ENCODE assay signal across 8 cellular contexts in the genomic region with DNA sequence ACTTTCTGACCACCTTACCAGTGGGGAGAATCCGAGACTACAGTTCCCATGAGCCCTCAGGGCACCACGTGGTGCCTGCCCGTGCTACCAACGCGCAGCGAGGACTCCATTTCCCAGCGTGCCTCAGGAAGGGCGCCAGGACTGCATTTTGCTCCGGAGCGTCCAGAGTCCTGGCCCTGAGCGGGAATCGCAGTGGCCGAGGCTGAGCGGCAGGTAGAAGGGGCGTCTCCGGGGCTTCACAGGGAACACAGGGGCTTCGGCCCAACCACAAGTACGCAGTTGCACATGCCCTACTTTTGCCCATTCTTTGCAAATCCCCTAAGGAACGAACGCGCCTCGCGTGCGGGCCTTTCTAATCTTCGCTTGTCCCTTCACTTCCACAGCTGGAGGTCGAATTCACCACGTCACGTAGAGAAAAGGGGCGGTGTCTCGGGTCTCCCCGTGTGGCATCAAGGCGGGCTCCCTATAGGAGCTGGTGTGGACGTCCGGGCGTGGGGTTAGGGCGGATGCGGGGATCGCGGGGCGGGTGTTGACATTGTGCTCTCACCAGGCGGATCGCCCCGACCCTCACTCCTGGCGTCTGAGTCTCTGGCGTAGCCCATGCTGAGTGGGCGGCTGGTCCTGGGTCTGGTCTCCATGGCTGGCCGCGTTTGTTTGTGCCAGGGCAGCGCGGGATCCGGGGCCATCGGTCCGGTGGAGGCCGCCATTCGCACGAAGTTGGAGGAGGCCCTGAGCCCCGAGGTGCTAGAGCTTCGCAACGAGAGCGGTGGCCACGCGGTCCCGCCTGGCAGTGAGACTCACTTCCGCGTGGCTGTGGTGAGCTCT. TPM values are rescaled to one million over a fixed set of nuclear protein-coding genes. Genes with fewer than 3 reads are reported as not detected.
DNase-seq lines count a peak whose midpoint lies in the region; ATAC-seq and TF ChIP-seq lines count a peak whose summit lies in the region.

A gene with protein sequence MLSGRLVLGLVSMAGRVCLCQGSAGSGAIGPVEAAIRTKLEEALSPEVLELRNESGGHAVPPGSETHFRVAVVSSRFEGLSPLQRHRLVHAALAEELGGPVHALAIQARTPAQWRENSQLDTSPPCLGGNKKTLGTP (plus strand): TSS at position 109 of the 825 bp plus-strand sequence. CDS start 492 bp downstream, at position 601.

- peak within 1 kb of the TSS; percentile 83 to 90 (median 88) for H3K4me3 Mint-ChIP-seq in nephron
- H3K4me3 Mint-ChIP-seq in stimulated activated naive CD8-positive, alpha-beta T cell treated with anti-CD3 and anti-CD28 coated beads, Interleukin-15, Interleukin-2, amounts not matched to agents 100 ng/mL and 50 ng/mL, for 24 hours = peak within 1 kb of the TSS; percentile 89

- no peaks in the 10 kb centered on the region for H3K27me3 Mint-ChIP-seq in nephron (ENCODE audit: low read depth)
- no peaks in the 10 kb centered on the region for H3K27me3 Mint-ChIP-seq in stimulated activated naive CD8-positive, alpha-beta T cell treated with anti-CD3 and anti-CD28 coated beads, Interleukin-15, Interleukin-2, amounts not matched to agents 100 ng/mL and 50 ng/mL, for 24 hours

- peak within 1 kb of the TSS; percentile 83 to 94 (median 93) for H3K27ac Mint-ChIP-seq in nephron
- H3K27ac Mint-ChIP-seq in stimulated activated naive CD8-positive, alpha-beta T cell treated with anti-CD3 and anti-CD28 coated beads, Interleukin-15, Interleukin-2, amounts not matched to agents 100 ng/mL and 50 ng/mL, for 24 hours = peak within 1 kb of the TSS; percentile 90

- DNase-seq in DMS53 treated with DMSO at 0.1 percent for 48 hours (lab: John Stamatoyannopoulos, UW; ENCODE audit: unreplicated experiment) (peak; percentile 89), LNCaP clone FGC (ENCODE audit: low read depth) (peak; percentile 78), SHP77 (lab: John Stamatoyannopoulos, UW) (peak; percentile 99 to 100), activated gamma-delta T cell (lab: John Stamatoyannopoulos, UW) (peak; percentile 49), fibroblast of the aortic adventitia (ENCODE audit: low read depth) (peak; percentile 88)

- ATAC-seq in GM21825 (IDR thresholded peaks at IDR 0.05; ENCODE audit: unreplicated experiment) = peak; percentile 94

- no peak for TF ChIP-seq CTCF in LNCaP clone FGC (IDR thresholded peaks at IDR 0.05; ENCODE audit: control insufficient read depth, extremely low read depth, insufficient read depth)
- TF ChIP-seq CTCF in fibroblast of the aortic adventitia (IDR thresholded peaks at IDR 0.05; ENCODE audit: insufficient read depth, low read length) = no peak
- TF ChIP-seq CTCF in nephron (IDR thresholded peaks at IDR 0.05; ENCODE audit: unreplicated experiment in 3 of 3) = no peak

- peaks cover 11% of the 10 kb centered on the region for H3K36me3 Mint-ChIP-seq in nephron (ENCODE audit: low read depth)
- H3K36me3 Mint-ChIP-seq in stimulated activated naive CD8-positive, alpha-beta T cell treated with anti-CD3 and anti-CD28 coated beads, Interleukin-15, Interleukin-2, amounts not matched to agents 100 ng/mL and 50 ng/mL, for 24 hours (ENCODE audit: low read depth) = peaks cover 12% of the 10 kb centered on the region

- H3K4me3 ChIP-seq in LNCaP clone FGC (ENCODE audit: low read depth, low read length) (peak within 1 kb of the TSS; percentile 59), fibroblast of the aortic adventitia (ENCODE audit: low read depth, low read length) (peak within 1 kb of the TSS; percentile 74)

- H3K9me3 Mint-ChIP-seq in nephron = peaks cover 3% of the 10 kb centered on the region
- H3K9me3 Mint-ChIP-seq in stimulated activated naive CD8-positive, alpha-beta T cell treated with anti-CD3 and anti-CD28 coated beads, Interleukin-15, Interleukin-2, amounts not matched to agents 100 ng/mL and 50 ng/mL, for 24 hours = peaks cover 5% of the 10 kb centered on the region

- H3K4me1 Mint-ChIP-seq in nephron = peaks cover 7% of the 10 kb centered on the region
- peaks cover 24% of the 10 kb centered on the region for H3K4me1 Mint-ChIP-seq in stimulated activated naive CD8-positive, alpha-beta T cell treated with anti-CD3 and anti-CD28 coated beads, Interleukin-15, Interleukin-2, amounts not matched to agents 100 ng/mL and 50 ng/mL, for 24 hours (ENCODE audit: low read depth)

RNA-seq across cellular contexts. Expression of the gene that starts here (rescaled TPM):
- total RNA-seq in fibroblast of the aortic adventitia (ENCODE audit: low replicate concordance) = 7.0 and 9.4 TPM in 2 replicates

Comparison
In these comparisons a context has a peak if more than half of its experiments do, and no peak if none do; other contexts are left out.
1. Peak in every context shown above with its lines: DNase-seq, ATAC-seq and H3K4me3 ChIP-seq.
2. DNase-seq: peak in every context shown above with its lines; median percentile 100 in SHP77; 89 in DMS53 treated with DMSO at 0.1 percent for 48 hours; 88 in fibroblast of the aortic adventitia; 78 in LNCaP clone FGC; 49 in activated gamma-delta T cell.